In the genomic region with DNA sequence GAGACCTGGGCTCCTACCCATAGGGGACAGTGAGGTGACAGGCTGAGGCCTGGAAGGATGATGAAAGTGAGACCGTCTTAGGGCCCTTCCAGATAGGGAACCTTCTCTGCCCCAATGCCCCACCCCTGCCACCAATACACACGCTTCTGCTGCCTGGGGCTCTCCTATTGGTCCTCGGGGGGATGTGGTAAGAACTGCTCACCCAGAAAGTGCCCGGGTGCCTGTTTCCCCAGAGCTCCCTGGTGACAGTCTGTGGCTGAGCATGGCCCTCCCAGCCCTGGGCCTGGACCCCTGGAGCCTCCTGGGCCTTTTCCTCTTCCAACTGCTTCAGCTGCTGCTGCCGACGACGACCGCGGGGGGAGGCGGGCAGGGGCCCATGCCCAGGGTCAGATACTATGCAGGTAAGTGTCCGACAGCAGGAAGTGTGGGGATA, we compare ENCODE assay signal across 8 cellular contexts. TPM values are rescaled to one million over a fixed set of nuclear protein-coding genes. Genes with fewer than 3 reads are reported as not detected.
DNase-seq lines count a peak whose midpoint lies in the region; FAIRE-seq and TF ChIP-seq lines count a peak whose summit lies in the region.

No MANE protein-coding gene starts in this region.

- peaks cover 5% of the 10 kb centered on the region for H3K4me1 ChIP-seq in CD4-positive, alpha-beta memory T cell (ENCODE audit: insufficient read depth, low read length)

- peak; percentile 95 for FAIRE-seq in GM19239 (lab: Jason Lieb, UNC)
- FAIRE-seq in H54 (lab: Jason Lieb, UNC): no peak

- intact Hi-C loops in CD4-positive, alpha-beta memory T cell (cut with micrococcal nuclease): no loop called here
- intact Hi-C loops in dendritic cell treated with granulocyte-macrophage colony-stimulating factor and Interleukin-4, amounts not matched to agents 40 ng/mL and 50 ng/mL, for 4 days (cut with micrococcal nuclease): loop anchor here (1.0 kb wide), 1 partner anchor 8 kb away; no protein-coding TSS in a partner anchor

- H3K4me1 Mint-ChIP-seq in CD4-positive, alpha-beta memory T cell: peaks cover 2 to 33% (median 10%) of the 10 kb centered on the region in 4 donors
- H3K4me1 Mint-ChIP-seq in dendritic cell treated with granulocyte-macrophage colony-stimulating factor and Interleukin-4, amounts not matched to agents 40 ng/mL and 50 ng/mL, for 4 days (ENCODE audit: low read depth): peaks cover 97% of the 10 kb centered on the region

- H3K9me3 Mint-ChIP-seq in CD4-positive, alpha-beta memory T cell: peaks cover 0 to 2% (median 0%) of the 10 kb centered on the region in 8 donors
- H3K9me3 Mint-ChIP-seq in dendritic cell treated with granulocyte-macrophage colony-stimulating factor and Interleukin-4, amounts not matched to agents 40 ng/mL and 50 ng/mL, for 4 days: no peaks in the 10 kb centered on the region

- no peak for DNase-seq in CD4-positive, alpha-beta memory T cell
- peak; percentile 83 for DNase-seq in GM19239 (ENCODE audit: insufficient read length, low spot score)
- peak; percentile 73 for DNase-seq in Jurkat, Clone E6-1 (ENCODE audit: low read depth, low spot score)
- DNase-seq in stimulated activated CD8-positive, alpha-beta memory T cell treated with anti-CD3 and anti-CD28 coated beads, Interleukin-15, amount 100 ng/mL, for 48 hours (ENCODE audit: low read depth in 2 of 2): peak; percentile 52 to 75
- no peak for DNase-seq in H54 (ENCODE audit: insufficient read length, low spot score)
- DNase-seq in SHP77 treated with DMSO at 0.1 percent for 48 hours (lab: John Stamatoyannopoulos, UW): no peak
- DNase-seq in HT-29 (ENCODE audit: low spot score): no peak

- H3K27ac ChIP-seq in CD4-positive, alpha-beta memory T cell (ENCODE audit: low read depth, low read length): no peak overlapping the region

- no peaks in the 10 kb centered on the region for H3K27me3 Mint-ChIP-seq in CD4-positive, alpha-beta memory T cell
- no peaks in the 10 kb centered on the region for H3K27me3 Mint-ChIP-seq in dendritic cell treated with granulocyte-macrophage colony-stimulating factor and Interleukin-4, amounts not matched to agents 40 ng/mL and 50 ng/mL, for 4 days

- POLR2A ChIA-PET in CD4-positive, alpha-beta memory T cell (lab: Charles Lee; ENCODE audit: partially characterized antibody): no interaction called here

- H3K36me3 ChIP-seq in CD4-positive, alpha-beta memory T cell (ENCODE audit: insufficient read depth, low read length): no peaks in the 10 kb centered on the region

- no peak for TF ChIP-seq POLR2A in H54 (IDR thresholded peaks at IDR 0.05; ENCODE audit: low read depth, low read length)

- CTCF ChIA-PET in CD4-positive, alpha-beta memory T cell (lab: Charles Lee; ENCODE audit: partially characterized antibody): interaction anchor here (1.0 to 2.3 kb wide), 3 partner anchors 9 to 58 kb away, joined by 3 to 5 read pairs (median 3); no protein-coding TSS in a partner anchor

- H3K4me3 Mint-ChIP-seq in CD4-positive, alpha-beta memory T cell: peak overlapping the region in 2 of 8 donors; percentile 4 to 22
- peak overlapping the region; percentile 93 for H3K4me3 Mint-ChIP-seq in dendritic cell treated with granulocyte-macrophage colony-stimulating factor and Interleukin-4, amounts not matched to agents 40 ng/mL and 50 ng/mL, for 4 days

- H3K36me3 Mint-ChIP-seq in CD4-positive, alpha-beta memory T cell: no peaks in the 10 kb centered on the region
- peaks cover 53% of the 10 kb centered on the region for H3K36me3 Mint-ChIP-seq in dendritic cell treated with granulocyte-macrophage colony-stimulating factor and Interleukin-4, amounts not matched to agents 40 ng/mL and 50 ng/mL, for 4 days (ENCODE audit: low read depth)

- H3K9me3 ChIP-seq in CD4-positive, alpha-beta memory T cell (ENCODE audit: control insufficient read depth in 1 of 2, low read length in 2 of 2): no peaks in the 10 kb centered on the region

- peak overlapping the region in 4 of 7 donors; percentile 23 to 69 (median 44) for H3K27ac Mint-ChIP-seq in CD4-positive, alpha-beta memory T cell
- H3K27ac Mint-ChIP-seq in dendritic cell treated with granulocyte-macrophage colony-stimulating factor and Interleukin-4, amounts not matched to agents 40 ng/mL and 50 ng/mL, for 4 days: peak overlapping the region; percentile 98

- H3K27me3 ChIP-seq in CD4-positive, alpha-beta memory T cell (ENCODE audit: insufficient read depth, low read length): no peaks in the 10 kb centered on the region

- H3K4me3 ChIP-seq in CD4-positive, alpha-beta memory T cell (ENCODE audit: low read length in 2 of 2): no peak overlapping the region
- peak overlapping the region; percentile 37 for H3K4me3 ChIP-seq in Jurkat, Clone E6-1 (ENCODE audit: low read length)

RNA-seq across cellular contexts. Expression of gene SEMA4A, which starts 0.9 kb away (rescaled TPM):
- total RNA-seq in CD4-positive, alpha-beta memory T cell: 1 to 10 TPM; 1.2 TPM
- 1 to 10 TPM in 1 of 2 donors, under 1 TPM in 1; 0.88 to 1.3 TPM for polyA plus RNA-seq in CD4-positive, alpha-beta memory T cell
- 1.3 TPM for polyA plus RNA-seq in Jurkat, Clone E6-1 (2012; ENCODE audit: insufficient read depth, insufficient read length)
- total RNA-seq in HT-29 (2014; rRNA removed; shearing (Covaris generic)): 5.1 and 11.6 TPM in 2 replicates

RNA-seq across cellular contexts. Expression of gene SLC25A44, which starts 39.6 kb away (rescaled TPM):
- 10 to 100 TPM; 21.2 to 23.3 TPM for total RNA-seq in CD4-positive, alpha-beta memory T cell
- polyA plus RNA-seq in CD4-positive, alpha-beta memory T cell: 10 to 100 TPM in 1 of 2 donors, 1 to 10 TPM in 1; 9.8 to 15.3 TPM
- polyA plus RNA-seq in Jurkat, Clone E6-1 (2012; ENCODE audit: insufficient read depth, insufficient read length): 15.9 TPM
- total RNA-seq in HT-29 (2014; rRNA removed; shearing (Covaris generic)): 15.3 and 21.6 TPM in 2 replicates

RNA-seq across cellular contexts. Expression of gene LMNA, which starts 39.8 kb away (rescaled TPM):
- 10 to 100 TPM; 29.7 to 33.8 TPM for total RNA-seq in CD4-positive, alpha-beta memory T cell
- 10 to 100 TPM; 19.1 to 47.1 TPM for polyA plus RNA-seq in CD4-positive, alpha-beta memory T cell
- 7.4 TPM for polyA plus RNA-seq in Jurkat, Clone E6-1 (2012; ENCODE audit: insufficient read depth, insufficient read length)
- total RNA-seq in HT-29 (2014; rRNA removed; shearing (Covaris generic)): 1,664 and 1,875 TPM in 2 replicates

RNA-seq across cellular contexts. Expression of gene PMF1, which starts 58.5 kb away (rescaled TPM):
- total RNA-seq in CD4-positive, alpha-beta memory T cell: 10 to 100 TPM; 39.0 to 40.2 TPM
- polyA plus RNA-seq in CD4-positive, alpha-beta memory T cell: 100 to 1,000 TPM in 1 of 2 donors, 10 to 100 TPM in 1; 73.3 to 106 TPM
- 71.0 TPM for polyA plus RNA-seq in Jurkat, Clone E6-1 (2012; ENCODE audit: insufficient read depth, insufficient read length)
- 111 and 122 TPM in 2 replicates for total RNA-seq in HT-29 (2014; rRNA removed; shearing (Covaris generic))

Comparison
In these comparisons a context has a peak if more than half of its experiments do, and no peak if none do; other contexts are left out.
1. DNase-seq: peak in GM19239 (single experiment), Jurkat, Clone E6-1 (single experiment) and stimulated activated CD8-positive, alpha-beta memory T cell treated with anti-CD3 and anti-CD28 coated beads, Interleukin-15, amount 100 ng/mL, for 48 hours (2 of 2); none in CD4-positive, alpha-beta memory T cell (0 of 5), H54 (single experiment), SHP77 treated with DMSO at 0.1 percent for 48 hours (single experiment) and HT-29 (single experiment).
2. RNA of gene LMNA, which starts 39.8 kb away (total RNA-seq): 1,664 to 1,875 TPM in HT-29; 29.7 to 33.8 TPM in CD4-positive, alpha-beta memory T cell; every median in the first group is over 10 times any median in the second.